In genomic region chr18:79828258-79828657, GRCh38 we compare ENCODE assay signal across 27 cellular contexts. TPM values are rescaled to one million over a fixed set of nuclear protein-coding genes. Genes with fewer than 3 reads are reported as not detected.
"Had no signal": no experiment of that assay in that cellular context is flagged by ENCODE, and none has a peak within 500 bp of the region (broad histone marks: within the 10 kb centered on the region; RNA-seq: fewer than 3 reads in every experiment).

No MANE protein-coding gene starts in this region.

- H3K27ac ChIP-seq: KMS-11, SJSA1, SK-N-MC had no signal

- FAIRE-seq: HepG2, K562, RCC 7860 had no signal

- ATAC-seq: HepG2, K562 had no signal

- DNase-seq: Kasumi-1, MM.1S, NCI-H1092 treated with DMSO at 0.1 percent for 48 hours, NCI-H1436, NCI-H187, NCI-H2029, NCI-H2081 treated with DMSO at 0.1 percent for 48 hours, NCI-H2171, NCI-H226, NCI-H446, NCI-H510A, NCI-H524 treated with DMSO at 0.1 percent for 48 hours, NCI-H69, NCI-H774, Right ventricle myocardium superior, RPMI8226, SIG-M5, SW 1271 had no signal

- H3K4me2 ChIP-seq: KMS-11 had no signal

- H3K9me3 ChIP-seq: SJSA1 had no signal

- H3K36me3 ChIP-seq: SJSA1 had no signal

- H3K4me1 ChIP-seq: SJSA1 had no signal

- H3K27me3 ChIP-seq: SJSA1 had no signal

- H3K9ac ChIP-seq: KMS-11 had no signal

- H3K4me3 ChIP-seq: K562, SJSA1, SK-N-MC had no signal

RNA-seq across cellular contexts. Expression of gene KCNG2, which starts 30.5 kb away (rescaled TPM):
- total RNA-seq: HepG2, HT1080, K562, M059J, Right ventricle myocardium superior, SJSA1 had no signal
- polyA plus RNA-seq: HepG2, IgD-negative memory B cell, K562 had no signal
